ENCODE assay signal across 24 cellular contexts in genomic region chr3:151866711-151867410, GRCh38. TPM values are rescaled to one million over a fixed set of nuclear protein-coding genes. Genes with fewer than 3 reads are reported as not detected.
DNase-seq lines count a peak whose midpoint lies in the region; ATAC-seq, FAIRE-seq and TF ChIP-seq lines count a peak whose summit lies in the region.
"Had no signal": no experiment of that assay in that cellular context is flagged by ENCODE, and none has a peak within 500 bp of the region (broad histone marks: within the 10 kb centered on the region; RNA-seq: fewer than 3 reads in every experiment).

No MANE protein-coding gene starts in this region.

- in situ Hi-C loops in IMR-90 (cut with MboI; ENCODE audit: low sequenced_read_pairs): no loop called here

- peak overlapping the region; percentile 91 for H2BK20ac ChIP-seq in IMR-90 (ENCODE audit: low read depth, low read length)

- DNase-seq in IMR-90: no peak
- DNase-seq in SK-N-MC (ENCODE audit: low read depth, low spot score): no peak
- DNase-seq in fibroblast of villous mesenchyme (ENCODE audit: low read depth): peak; percentile 34
- no peak for DNase-seq in trophoblast cell
- DNase-seq in SKM-1 (lab: John Stamatoyannopoulos, UW; ENCODE audit: unreplicated experiment): no peak
- no peak for DNase-seq in NCI-H82 treated with DMSO at 0.1 percent for 48 hours (lab: John Stamatoyannopoulos, UW; ENCODE audit: unreplicated experiment)
- no peak for DNase-seq in urothelium cell line (ENCODE audit: low spot score)
- DNase-seq: activated naive CD4-positive, alpha-beta T cell treated with anti-CD3 and anti-CD28 coated beads, Interleukin-2, amount 10 ng/mL, durations not matched to agents 7 days and 5 days; anterior cingulate cortex; C1 segment of cervical spinal cord; kidney glomerular epithelial cell; MG63; NCI-H524 treated with DMSO at 0.1 percent for 48 hours; ovary; right lobe of liver; substantia nigra; T-cell had no signal

- H4K8ac ChIP-seq in IMR-90 (ENCODE audit: low read depth in 2 of 2, low read length in 2 of 2): peak overlapping the region; percentile 33 to 73; a peak in 3 of 4 replicates
- no peak overlapping the region for H4K8ac ChIP-seq in trophoblast cell (ENCODE audit: low read depth, low read length)

- FAIRE-seq in urothelium cell line (lab: Jason Lieb, UNC): no peak
- FAIRE-seq: HepG2, TTC549 had no signal

- H4K91ac ChIP-seq in IMR-90 (ENCODE audit: insufficient read depth, low read depth, low read length) (peak overlapping the region; percentile 41), trophoblast cell (ENCODE audit: low read depth, low read length) (peak overlapping the region; percentile 14)

- H3K79me2 ChIP-seq in trophoblast cell (ENCODE audit: control insufficient read depth, insufficient read depth, low read length, poor library complexity): no peaks in the 10 kb centered on the region

- peak overlapping the region; percentile 71 for H3K23ac ChIP-seq in IMR-90 (ENCODE audit: low read depth, low read length)
- H3K23ac ChIP-seq in trophoblast cell (ENCODE audit: low read length): no peak overlapping the region

- H2BK120ac ChIP-seq in IMR-90 (ENCODE audit: low read depth, low read length) (peak overlapping the region; percentile 90), trophoblast cell (ENCODE audit: insufficient read depth, low read length, poor library complexity) (no peak overlapping the region)

- H2AFZ ChIP-seq in IMR-90 (replicated peaks; ENCODE audit: low read length, poor library complexity) (peak overlapping the region; percentile 54), trophoblast cell (ENCODE audit: insufficient read depth, low read length, poor library complexity) (no peak overlapping the region)

- H3K27me3 ChIP-seq in IMR-90 (ENCODE audit: control insufficient read depth, insufficient read depth, low read length): no peaks in the 10 kb centered on the region
- H3K27me3 ChIP-seq in trophoblast cell (ENCODE audit: insufficient read depth, low read length): no peaks in the 10 kb centered on the region
- H3K27me3 ChIP-seq: MG63, ovary, right lobe of liver had no signal

- H3K18ac ChIP-seq in IMR-90 (ENCODE audit: low read depth, low read length) (peak overlapping the region; percentile 92), trophoblast cell (ENCODE audit: low read length) (no peak overlapping the region)

- BruUV-seq in IMR-90 (replicated peaks; lab: Mats Ljungman, UMichigan): no TSS peak

- peak overlapping the region; percentile 71 for H2BK12ac ChIP-seq in trophoblast cell (ENCODE audit: low read length)

- H3K79me1 ChIP-seq in IMR-90 (ENCODE audit: low read depth in 1 of 2, low read length in 2 of 2) (no peaks in the 10 kb centered on the region), trophoblast cell (ENCODE audit: low read length) (no peaks in the 10 kb centered on the region)

- H3K9ac ChIP-seq in IMR-90 (ENCODE audit: low read depth, low read length): peak overlapping the region; percentile 28; the same call in 1 of the 2 replicates
- no peak overlapping the region for H3K9ac ChIP-seq in SK-N-MC (ENCODE audit: insufficient read length)
- no peak overlapping the region for H3K9ac ChIP-seq in trophoblast cell (ENCODE audit: low read length)

- dilution Hi-C loops in IMR-90 (cut with HindIII; ENCODE audit: low sequenced_read_pairs, unreplicated experiment): no loop called here

- peaks cover 9% of the 10 kb centered on the region for H3K4me1 ChIP-seq in IMR-90 (ENCODE audit: control insufficient read depth, insufficient read depth, low read length)
- H3K4me1 ChIP-seq in trophoblast cell (ENCODE audit: control insufficient read depth in 1 of 2, insufficient read depth in 2 of 2, low read length in 2 of 2): peaks cover 0 to 2% of the 10 kb centered on the region in 2 experiments
- H3K4me1 ChIP-seq: right lobe of liver had no signal

- 0 out of 2 replicates have a peak, but pooled peaks have one; percentile 6 for ATAC-seq in IMR-90 (ENCODE audit: low read depth)
- no peak for ATAC-seq in HG03342 (IDR thresholded peaks at IDR 0.05; ENCODE audit: unreplicated experiment)
- ATAC-seq: HepG2, right lobe of liver, Right ventricle myocardium inferior, T-cell had no signal

- H3K4ac ChIP-seq in IMR-90 (ENCODE audit: low read depth, low read length) (peak overlapping the region; percentile 85), trophoblast cell (ENCODE audit: low read depth, low read length) (no peak overlapping the region)

- H3K9me3 ChIP-seq in IMR-90 (ENCODE audit: control insufficient read depth, insufficient read depth, low read length) (no peaks in the 10 kb centered on the region), SK-N-MC (ENCODE audit: low read depth, low read length) (no peaks in the 10 kb centered on the region), trophoblast cell (ENCODE audit: insufficient read depth, low read depth, low read length) (no peaks in the 10 kb centered on the region)
- H3K9me3 ChIP-seq: MG63, ovary, right lobe of liver had no signal

- H2AK9ac ChIP-seq in IMR-90 (replicated peaks; ENCODE audit: low read depth, low read length, poor library complexity): no peak overlapping the region

- no peak for TF ChIP-seq CTCF in IMR-90 (conservative IDR thresholded peaks at IDR 0.05; ENCODE audit: low read depth, low read length)
- no peak for TF ChIP-seq CTCF in fibroblast of villous mesenchyme (IDR thresholded peaks at IDR 0.05; ENCODE audit: insufficient read depth, low read depth, low read length)

- no peak overlapping the region for H3K56ac ChIP-seq in IMR-90 (ENCODE audit: extremely low read depth, insufficient read depth, low read length)

- H3K36me3 ChIP-seq in IMR-90 (ENCODE audit: control insufficient read depth, insufficient read depth, low read length): no peaks in the 10 kb centered on the region
- no peaks in the 10 kb centered on the region for H3K36me3 ChIP-seq in SK-N-MC (ENCODE audit: insufficient read depth, low read length)
- H3K36me3 ChIP-seq in trophoblast cell (ENCODE audit: control insufficient read depth in 1 of 2, insufficient read depth in 2 of 2, low read length in 2 of 2): no peaks in the 10 kb centered on the region
- H3K36me3 ChIP-seq: MG63, ovary, right lobe of liver had no signal

- H2BK15ac ChIP-seq in IMR-90 (ENCODE audit: low read depth, low read length): peak overlapping the region; percentile 59; the same call in 2 of the 3 replicates

- H3K27ac ChIP-seq in IMR-90 (ENCODE audit: insufficient read depth, low read length) (peak overlapping the region; percentile 65; the same call in 1 of the 2 replicates), SK-N-MC (peak overlapping the region; percentile 57; the same call in 1 of the 2 replicates), trophoblast cell (ENCODE audit: low read depth, low read length) (no peak overlapping the region)
- H3K27ac ChIP-seq: right lobe of liver had no signal

- H3K14ac ChIP-seq in IMR-90 (replicated peaks; ENCODE audit: low read depth, low read length): peak overlapping the region; percentile 82
- no peak overlapping the region for H3K14ac ChIP-seq in trophoblast cell (ENCODE audit: low read length)

- no peak overlapping the region for H3K4me3 ChIP-seq in IMR-90 (ENCODE audit: insufficient read depth, low read depth, low read length)
- H3K4me3 ChIP-seq in SK-N-MC: no peak overlapping the region
- no peak overlapping the region for H3K4me3 ChIP-seq in fibroblast of villous mesenchyme (ENCODE audit: low read depth, low read length)
- no peak overlapping the region for H3K4me3 ChIP-seq in trophoblast cell (ENCODE audit: low read depth, low read length)
- H3K4me3 ChIP-seq: MG63, ovary, right lobe of liver had no signal

- intact Hi-C loops in IMR-90 (cut with micrococcal nuclease): loop anchor here (5.0 kb wide), 1 partner anchor 35 kb away; no protein-coding TSS in a partner anchor

- no peaks in the 10 kb centered on the region for H4K20me1 ChIP-seq in IMR-90 (ENCODE audit: insufficient read depth, low read length)

- no peak for TF ChIP-seq RAD21 in IMR-90 (IDR thresholded peaks at IDR 0.05; ENCODE audit: low read length)

- no peak for TF ChIP-seq POLR2A in IMR-90 (IDR thresholded peaks at IDR 0.05; ENCODE audit: low read depth, low read length)

- H4K5ac ChIP-seq in IMR-90 (ENCODE audit: low read depth, low read length): peak overlapping the region; percentile 50

- POLR2A ChIA-PET in IMR-90 (lab: Charles Lee; ENCODE audit: unreplicated experiment): no interaction called here

- no CpG with 5 or more reads among the region's 4 CpGs for WGBS in IMR-90 (ENCODE audit: extremely low coverage in 2 of 2, insufficient read length in 1 of 2), 2 experiments
- no CpG with 5 or more reads among the region's 4 CpGs for WGBS in trophoblast cell (ENCODE audit: extremely low coverage, insufficient coverage, insufficient read length)

- H2BK5ac ChIP-seq in IMR-90 (ENCODE audit: low read depth, low read length, poor library complexity, severe bottlenecking): peak overlapping the region; percentile 67
- no peak overlapping the region for H2BK5ac ChIP-seq in trophoblast cell (ENCODE audit: low read depth, low read length, poor library complexity)

- CTCF ChIA-PET in IMR-90 (lab: Yijun Ruan, JAX): no interaction called here

- H3K4me2 ChIP-seq in IMR-90 (ENCODE audit: low read depth, low read length) (peak overlapping the region; percentile 62; the same call in 1 of the 2 replicates), trophoblast cell (ENCODE audit: low read length) (no peak overlapping the region)

- H3K9me1 ChIP-seq in IMR-90 (ENCODE audit: insufficient read depth, low read length): peaks cover 5% of the 10 kb centered on the region; the same call in 1 of the 2 replicates

- H4K12ac ChIP-seq in trophoblast cell (ENCODE audit: low read depth, low read length): no peak overlapping the region

- H2AK5ac ChIP-seq in IMR-90 (ENCODE audit: low read depth, low read length) (peak overlapping the region; percentile 38; the same call in 1 of the 2 replicates), trophoblast cell (ENCODE audit: low read length) (no peak overlapping the region)

TF ChIP-seq in IMR-90, 13 proteins besides CTCF, POLR2A, EP300 and RAD21 (continues in another document):
- TF ChIP-seq BHLHE40 (IDR thresholded peaks at IDR 0.05; ENCODE audit: low read depth, low read length) (no peak), RCOR1 (IDR thresholded peaks at IDR 0.05; ENCODE audit: insufficient replicate concordance, low read length) (no peak)

RNA-seq across cellular contexts. Expression of gene SUCNR1, which starts 6.6 kb away (rescaled TPM):
- total RNA-seq in IMR-90 (2012; rRNA removed): not detected in 2 replicates
- not detected in 2 replicates for polyA plus RNA-seq in IMR-90 (2012; rRNA removed)
- not detected in 2 replicates for polyA plus RNA-seq in IMR-90 (2012; cell fraction: cytosol; rRNA removed)
- not detected in 2 replicates for polyA plus RNA-seq in IMR-90 (2012; cell fraction: nucleus; rRNA removed; ENCODE audit: low replicate concordance)
- total RNA-seq in fibroblast of villous mesenchyme: 0.32 and 0.43 TPM in 2 replicates
- 0.07 and 0.08 TPM in 2 replicates for polyA plus RNA-seq in trophoblast cell (2013)
- total RNA-seq: HepG2, lung microvascular endothelial cell, OCI-LY7, T-cell had no signal
- polyA plus RNA-seq: AG04450 had no signal

RNA-seq across cellular contexts. Expression of gene AADAC, which starts 52.9 kb away (rescaled TPM):
- total RNA-seq in IMR-90 (2012; rRNA removed) (not detected in 2 replicates), fibroblast of villous mesenchyme (0.32 TPM in 1 of 2 replicates, not detected in the other)
- polyA plus RNA-seq in IMR-90 (2012; rRNA removed): not detected in 2 replicates
- not detected in 2 replicates for polyA plus RNA-seq in IMR-90 (2012; cell fraction: cytosol; rRNA removed)
- polyA plus RNA-seq in IMR-90 (2012; cell fraction: nucleus; rRNA removed; ENCODE audit: low replicate concordance): not detected in 2 replicates
- 0.03 and 0.04 TPM in 2 replicates for polyA plus RNA-seq in trophoblast cell (2013)
- total RNA-seq: OCI-LY7, Right ventricle myocardium inferior had no signal
- polyA plus RNA-seq: AG04450 had no signal
